In genomic region chr12:84079621-84080020, GRCh38 we compare ENCODE assay signal across 17 cellular contexts.
DNase-seq lines count a peak whose midpoint lies in the region; ATAC-seq and TF ChIP-seq lines count a peak whose summit lies in the region.
"Had no signal": no experiment of that assay in that cellular context is flagged by ENCODE, and none has a peak within 500 bp of the region (broad histone marks: within the 10 kb centered on the region; RNA-seq: fewer than 3 reads in every experiment).

No MANE protein-coding gene starts in this region.

- no peaks in the 10 kb centered on the region for H3K79me2 ChIP-seq in SU-DHL-6 (ENCODE audit: insufficient read depth, low read length)

- ATAC-seq in foreskin keratinocyte (peak; percentile 68), HG02678 (IDR thresholded peaks at IDR 0.05; ENCODE audit: unreplicated experiment) (no peak)
- no peak for ATAC-seq in activated T-helper 17 cell treated with anti-CD3 and anti-CD28 coated beads, Interleukin-2, amount 50 U/mL, for 72 hours (replicated peaks)
- ATAC-seq: CD8-positive, alpha-beta T cell; GM12878 had no signal

- TF ChIP-seq CTCF in AG10803 (conservative IDR thresholded peaks at IDR 0.05; ENCODE audit: low read length) (no peak), SU-DHL-6 (IDR thresholded peaks at IDR 0.05; ENCODE audit: insufficient read depth, low read length, poor library complexity, severe bottlenecking) (no peak), foreskin keratinocyte (conservative IDR thresholded peaks at IDR 0.05) (no peak), colonic mucosa (IDR thresholded peaks at IDR 0.05) (no peak)

- H3K4me2 ChIP-seq in SU-DHL-6 (ENCODE audit: low read depth, low read length, poor library complexity, severe bottlenecking), result no peak overlapping the region
- H3K4me2 ChIP-seq: BLaER1, PC-9 had no signal

- H3F3A ChIP-seq in SU-DHL-6 (ENCODE audit: insufficient read depth), result no peaks in the 10 kb centered on the region

- H3K9me2 ChIP-seq in SU-DHL-6 (replicated peaks; ENCODE audit: insufficient read depth, low read length), result no peaks in the 10 kb centered on the region

- H3K36me3 Mint-ChIP-seq in activated T-helper 17 cell treated with anti-CD3 and anti-CD28 coated beads, Interleukin-2, amount 50 U/mL, for 72 hours (ENCODE audit: low read depth), result no peaks in the 10 kb centered on the region
- H3K36me3 Mint-ChIP-seq: CD8-positive, alpha-beta T cell had no signal

- H3K27me3 ChIP-seq in SU-DHL-6 (ENCODE audit: low read length) (no peaks in the 10 kb centered on the region), foreskin keratinocyte (no peaks in the 10 kb centered on the region), colonic mucosa (no peaks in the 10 kb centered on the region)
- H3K27me3 ChIP-seq: BLaER1, MG63, SJCRH30 had no signal

- no peaks in the 10 kb centered on the region for H3K4me1 Mint-ChIP-seq in activated T-helper 17 cell treated with anti-CD3 and anti-CD28 coated beads, Interleukin-2, amount 50 U/mL, for 72 hours

- no peak overlapping the region for H3K27ac Mint-ChIP-seq in activated T-helper 17 cell treated with anti-CD3 and anti-CD28 coated beads, Interleukin-2, amount 50 U/mL, for 72 hours
- H3K27ac Mint-ChIP-seq: CD8-positive, alpha-beta T cell had no signal

- H3K27ac ChIP-seq in SU-DHL-6 (ENCODE audit: low read depth, low read length) (no peak overlapping the region), foreskin keratinocyte (no peak overlapping the region), colonic mucosa (no peak overlapping the region)
- H3K27ac ChIP-seq: BLaER1, PC-9, SJCRH30 had no signal

- H3K4me3 ChIP-seq in AG10803 (ENCODE audit: low read length) (no peak overlapping the region), SU-DHL-6 (ENCODE audit: insufficient read depth, low read length, poor library complexity, severe bottlenecking) (no peak overlapping the region), colonic mucosa (no peak overlapping the region)
- H3K4me3 ChIP-seq: BLaER1, GM12878, MG63, PC-9, SJCRH30 had no signal

- no peaks in the 10 kb centered on the region for H3K36me3 ChIP-seq in SU-DHL-6 (ENCODE audit: low read length)
- H3K36me3 ChIP-seq in colonic mucosa, result no peaks in the 10 kb centered on the region
- H3K36me3 ChIP-seq: BLaER1, MG63, SJCRH30 had no signal

- intact Hi-C loops in colonic mucosa (cut with DNase I), result no loop called here

- H4K20me1 ChIP-seq in SU-DHL-6 (ENCODE audit: low read depth, low read length), result no peaks in the 10 kb centered on the region
- H4K20me1 ChIP-seq: BLaER1 had no signal

- H3K9ac ChIP-seq in SU-DHL-6 (ENCODE audit: low read length), result no peak overlapping the region
- no peak overlapping the region for H3K9ac ChIP-seq in colonic mucosa (ENCODE audit: low read depth in 2 of 2, low read length in 2 of 2)
- H3K9ac ChIP-seq: BLaER1 had no signal

- H3K4me1 ChIP-seq in foreskin keratinocyte (peaks cover 5% of the 10 kb centered on the region), colonic mucosa (no peaks in the 10 kb centered on the region)
- H3K4me1 ChIP-seq: BLaER1, SJCRH30 had no signal

- no peaks in the 10 kb centered on the region for H3K27me3 Mint-ChIP-seq in activated T-helper 17 cell treated with anti-CD3 and anti-CD28 coated beads, Interleukin-2, amount 50 U/mL, for 72 hours

- peak overlapping the region; percentile 36 for H2AFZ ChIP-seq in SU-DHL-6 (ENCODE audit: low read depth, low read length, severe bottlenecking)
- H2AFZ ChIP-seq: PC-9 had no signal

- H3K4me3 Mint-ChIP-seq in activated T-helper 17 cell treated with anti-CD3 and anti-CD28 coated beads, Interleukin-2, amount 50 U/mL, for 72 hours, result no peak overlapping the region
- H3K4me3 Mint-ChIP-seq: CD8-positive, alpha-beta T cell had no signal

- DNase-seq in AG10803 (ENCODE audit: low read depth) (peak; percentile 18), HS-5 (ENCODE audit: low read depth) (peak; percentile 36), foreskin keratinocyte (peak; percentile 31 to 67), colonic mucosa (no peak), mucosa of gallbladder (ENCODE audit: low spot score) (no peak)
- DNase-seq: CD8-positive, alpha-beta T cell; MG63; NCI-H1105 treated with DMSO at 0.1 percent for 48 hours; NCI-H1694 treated with DMSO at 0.1 percent for 48 hours; NCI-H446; PC-9; SJCRH30 had no signal

- peaks cover 4% of the 10 kb centered on the region for H3K9me3 Mint-ChIP-seq in activated T-helper 17 cell treated with anti-CD3 and anti-CD28 coated beads, Interleukin-2, amount 50 U/mL, for 72 hours

- H3K9me3 ChIP-seq in SU-DHL-6 (ENCODE audit: insufficient read depth, low read length), result no peaks in the 10 kb centered on the region
- no peaks in the 10 kb centered on the region for H3K9me3 ChIP-seq in colonic mucosa
- H3K9me3 ChIP-seq: BLaER1, MG63, SJCRH30 had no signal

Comparison
In these comparisons a context has a peak if more than half of its experiments do, and no peak if none do; other contexts are left out.
1. DNase-seq: peak in AG10803 (single experiment), HS-5 (single experiment) and foreskin keratinocyte (2 of 2); none in colonic mucosa (single experiment) and mucosa of gallbladder (single experiment).